Comparison of ENCODE assay signal across 1 cellular context in the genomic region with DNA sequence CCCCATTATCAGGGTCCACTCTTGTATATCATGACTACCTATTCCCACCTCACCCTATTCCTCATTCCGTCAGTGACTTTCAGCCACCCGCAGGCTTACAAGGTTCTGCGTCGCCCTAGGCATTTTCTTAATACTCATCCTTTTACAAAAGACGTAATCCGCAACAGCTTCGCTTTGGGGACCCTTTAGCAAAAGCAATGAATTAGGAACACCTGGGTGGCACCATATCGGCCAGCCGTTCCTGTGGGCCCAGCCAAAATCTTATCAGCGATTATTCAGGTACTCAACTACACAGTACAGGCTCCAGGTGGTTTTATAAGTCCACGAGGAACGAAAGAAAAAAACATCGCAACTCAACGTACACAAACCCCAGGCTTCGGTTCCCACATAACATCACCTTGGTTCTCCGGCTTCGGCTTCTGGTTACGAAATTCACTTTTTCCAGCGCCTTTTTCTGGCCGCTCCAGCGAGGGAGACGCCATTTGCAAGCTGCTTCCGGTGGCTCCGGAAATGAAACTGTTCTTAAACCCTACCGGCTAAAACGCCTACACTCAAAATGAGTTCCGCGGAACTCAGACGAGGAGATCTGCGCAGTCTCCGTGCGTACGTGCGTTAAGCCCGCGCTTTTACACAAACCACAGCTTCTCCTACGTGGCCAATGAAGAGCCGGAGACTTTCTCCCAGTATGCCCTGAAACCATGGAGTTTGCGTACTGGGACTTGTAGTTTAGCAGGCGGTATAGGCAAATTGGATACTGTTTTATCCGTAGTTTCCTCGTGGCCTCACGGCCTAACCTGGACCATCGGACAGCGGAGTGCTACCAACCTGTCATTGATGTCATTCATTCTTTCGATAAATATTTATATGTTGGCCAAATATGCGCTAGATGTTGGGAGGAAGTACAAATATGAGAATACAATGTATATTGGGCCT.
TF ChIP-seq lines count a peak whose summit lies in the region.

A gene (minus strand): TSS at position 494 of the 933 bp plus-strand sequence. CDS start 12 bp downstream, at position 482.

TF ChIP-seq in HepG2, 621 proteins besides CTCF, POLR2A, EP300 and RAD21 (continued from another document and continues in another):
- TF ChIP-seq, protein P1, sequence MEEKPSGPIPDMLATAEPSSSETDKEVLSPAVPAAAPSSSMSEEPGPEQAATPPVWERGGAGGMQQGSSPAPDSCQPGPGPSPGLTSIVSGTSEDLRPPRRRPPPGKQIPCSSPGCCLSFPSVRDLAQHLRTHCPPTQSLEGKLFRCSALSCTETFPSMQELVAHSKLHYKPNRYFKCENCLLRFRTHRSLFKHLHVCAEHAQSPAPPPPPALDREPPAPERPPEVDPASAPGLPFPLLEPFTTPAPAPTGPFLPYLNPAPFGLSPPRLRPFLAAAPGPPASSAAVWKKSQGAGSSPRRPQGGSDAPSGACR (CRISPR knock-in tag; IDR thresholded peaks at IDR 0.05) = no peak; the same call in 1 of the 2 replicates
- TF ChIP-seq NFE2L1 (CRISPR knock-in tag; IDR thresholded peaks at IDR 0.05; ENCODE audit: borderline replicate concordance) (no peak), ZNF101 (CRISPR knock-in tag; IDR thresholded peaks at IDR 0.05; ENCODE audit: borderline replicate concordance, low read depth) (0 out of 2 replicates have a peak, but pooled peaks have one; percentile 63), CEBPG (CRISPR knock-in tag; IDR thresholded peaks at IDR 0.05) (peak; percentile 46), ZNF737 (CRISPR knock-in tag; IDR thresholded peaks at IDR 0.05; ENCODE audit: borderline replicate concordance) (peak; percentile 55; the same call in 1 of the 2 replicates), ZNF550 (CRISPR knock-in tag; IDR thresholded peaks at IDR 0.05; ENCODE audit: borderline replicate concordance) (no peak), ZFP36 (IDR thresholded peaks at IDR 0.05; ENCODE audit: borderline replicate concordance, low read depth, low read length, partially characterized antibody) (no peak), SUZ12 (IDR thresholded peaks at IDR 0.05; ENCODE audit: low read depth, low read length) (peak; percentile 56), NAIF1 (CRISPR knock-in tag; IDR thresholded peaks at IDR 0.05; ENCODE audit: borderline replicate concordance) (peak; percentile 99), NPAS2 (CRISPR knock-in tag; IDR thresholded peaks at IDR 0.05; ENCODE audit: borderline replicate concordance) (no peak), SP140L (CRISPR knock-in tag; IDR thresholded peaks at IDR 0.05; ENCODE audit: borderline replicate concordance) (peak; percentile 86; the same call in 1 of the 2 replicates), BRD4 (CRISPR knock-in tag; IDR thresholded peaks at IDR 0.05) (peak; percentile 61; the same call in 1 of the 2 replicates), PITX1 (CRISPR knock-in tag; IDR thresholded peaks at IDR 0.05) (peak; percentile 78; the same call in 1 of the 2 replicates), KDM6A (CRISPR knock-in tag; IDR thresholded peaks at IDR 0.05; ENCODE audit: low read depth) (no peak), ZSCAN21 (CRISPR knock-in tag; IDR thresholded peaks at IDR 0.05; ENCODE audit: borderline replicate concordance) (peak; percentile 35; the same call in 1 of the 2 replicates), ZKSCAN5 (CRISPR knock-in tag; IDR thresholded peaks at IDR 0.05) (no peak), ZNF782 (CRISPR knock-in tag; IDR thresholded peaks at IDR 0.05; ENCODE audit: borderline replicate concordance) (peak; percentile 67; the same call in 1 of the 2 replicates), NRL (CRISPR knock-in tag; IDR thresholded peaks at IDR 0.05; ENCODE audit: borderline replicate concordance) (no peak), ZNF777 (CRISPR knock-in tag; IDR thresholded peaks at IDR 0.05) (0 out of 2 replicates have a peak, but pooled peaks have one; percentile 15), REXO4 (CRISPR knock-in tag; IDR thresholded peaks at IDR 0.05; ENCODE audit: borderline replicate concordance) (no peak), HOXA3 (CRISPR knock-in tag; IDR thresholded peaks at IDR 0.05) (peak; percentile 95), AHR (CRISPR knock-in tag; IDR thresholded peaks at IDR 0.05) (peak; percentile 86; the same call in 1 of the 2 replicates), MYC (CRISPR knock-in tag; IDR thresholded peaks at IDR 0.05; ENCODE audit: borderline replicate concordance) (peak; percentile 63; the same call in 1 of the 2 replicates), CCDC6 (CRISPR knock-in tag; IDR thresholded peaks at IDR 0.05) (peak; percentile 85; the same call in 1 of the 2 replicates), RARG (CRISPR knock-in tag; IDR thresholded peaks at IDR 0.05; ENCODE audit: low read depth) (peak; percentile 61; the same call in 1 of the 2 replicates), RBFOX2 (IDR thresholded peaks at IDR 0.05; ENCODE audit: low read depth, low read length) (0 out of 2 replicates have a peak, but pooled peaks have one; percentile 21), ZZZ3 (CRISPR knock-in tag; IDR thresholded peaks at IDR 0.05; ENCODE audit: borderline replicate concordance) (peak; percentile 84; the same call in 1 of the 2 replicates), ZNF205 (CRISPR knock-in tag; IDR thresholded peaks at IDR 0.05) (peak; percentile 86), EEA1 (CRISPR knock-in tag; IDR thresholded peaks at IDR 0.05; ENCODE audit: borderline replicate concordance) (no peak)
- TF ChIP-seq, protein P2, sequence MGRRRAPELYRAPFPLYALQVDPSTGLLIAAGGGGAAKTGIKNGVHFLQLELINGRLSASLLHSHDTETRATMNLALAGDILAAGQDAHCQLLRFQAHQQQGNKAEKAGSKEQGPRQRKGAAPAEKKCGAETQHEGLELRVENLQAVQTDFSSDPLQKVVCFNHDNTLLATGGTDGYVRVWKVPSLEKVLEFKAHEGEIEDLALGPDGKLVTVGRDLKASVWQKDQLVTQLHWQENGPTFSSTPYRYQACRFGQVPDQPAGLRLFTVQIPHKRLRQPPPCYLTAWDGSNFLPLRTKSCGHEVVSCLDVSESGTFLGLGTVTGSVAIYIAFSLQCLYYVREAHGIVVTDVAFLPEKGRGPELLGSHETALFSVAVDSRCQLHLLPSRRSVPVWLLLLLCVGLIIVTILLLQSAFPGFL (CRISPR knock-in tag; IDR thresholded peaks at IDR 0.05) = no peak
- TF ChIP-seq, protein P3, sequence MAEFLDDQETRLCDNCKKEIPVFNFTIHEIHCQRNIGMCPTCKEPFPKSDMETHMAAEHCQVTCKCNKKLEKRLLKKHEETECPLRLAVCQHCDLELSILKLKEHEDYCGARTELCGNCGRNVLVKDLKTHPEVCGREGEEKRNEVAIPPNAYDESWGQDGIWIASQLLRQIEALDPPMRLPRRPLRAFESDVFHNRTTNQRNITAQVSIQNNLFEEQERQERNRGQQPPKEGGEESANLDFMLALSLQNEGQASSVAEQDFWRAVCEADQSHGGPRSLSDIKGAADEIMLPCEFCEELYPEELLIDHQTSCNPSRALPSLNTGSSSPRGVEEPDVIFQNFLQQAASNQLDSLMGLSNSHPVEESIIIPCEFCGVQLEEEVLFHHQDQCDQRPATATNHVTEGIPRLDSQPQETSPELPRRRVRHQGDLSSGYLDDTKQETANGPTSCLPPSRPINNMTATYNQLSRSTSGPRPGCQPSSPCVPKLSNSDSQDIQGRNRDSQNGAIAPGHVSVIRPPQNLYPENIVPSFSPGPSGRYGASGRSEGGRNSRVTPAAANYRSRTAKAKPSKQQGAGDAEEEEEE (CRISPR knock-in tag; IDR thresholded peaks at IDR 0.05; ENCODE audit: borderline replicate concordance) = 0 out of 2 replicates have a peak, but pooled peaks have one; percentile 63
- TF ChIP-seq, protein P4, sequence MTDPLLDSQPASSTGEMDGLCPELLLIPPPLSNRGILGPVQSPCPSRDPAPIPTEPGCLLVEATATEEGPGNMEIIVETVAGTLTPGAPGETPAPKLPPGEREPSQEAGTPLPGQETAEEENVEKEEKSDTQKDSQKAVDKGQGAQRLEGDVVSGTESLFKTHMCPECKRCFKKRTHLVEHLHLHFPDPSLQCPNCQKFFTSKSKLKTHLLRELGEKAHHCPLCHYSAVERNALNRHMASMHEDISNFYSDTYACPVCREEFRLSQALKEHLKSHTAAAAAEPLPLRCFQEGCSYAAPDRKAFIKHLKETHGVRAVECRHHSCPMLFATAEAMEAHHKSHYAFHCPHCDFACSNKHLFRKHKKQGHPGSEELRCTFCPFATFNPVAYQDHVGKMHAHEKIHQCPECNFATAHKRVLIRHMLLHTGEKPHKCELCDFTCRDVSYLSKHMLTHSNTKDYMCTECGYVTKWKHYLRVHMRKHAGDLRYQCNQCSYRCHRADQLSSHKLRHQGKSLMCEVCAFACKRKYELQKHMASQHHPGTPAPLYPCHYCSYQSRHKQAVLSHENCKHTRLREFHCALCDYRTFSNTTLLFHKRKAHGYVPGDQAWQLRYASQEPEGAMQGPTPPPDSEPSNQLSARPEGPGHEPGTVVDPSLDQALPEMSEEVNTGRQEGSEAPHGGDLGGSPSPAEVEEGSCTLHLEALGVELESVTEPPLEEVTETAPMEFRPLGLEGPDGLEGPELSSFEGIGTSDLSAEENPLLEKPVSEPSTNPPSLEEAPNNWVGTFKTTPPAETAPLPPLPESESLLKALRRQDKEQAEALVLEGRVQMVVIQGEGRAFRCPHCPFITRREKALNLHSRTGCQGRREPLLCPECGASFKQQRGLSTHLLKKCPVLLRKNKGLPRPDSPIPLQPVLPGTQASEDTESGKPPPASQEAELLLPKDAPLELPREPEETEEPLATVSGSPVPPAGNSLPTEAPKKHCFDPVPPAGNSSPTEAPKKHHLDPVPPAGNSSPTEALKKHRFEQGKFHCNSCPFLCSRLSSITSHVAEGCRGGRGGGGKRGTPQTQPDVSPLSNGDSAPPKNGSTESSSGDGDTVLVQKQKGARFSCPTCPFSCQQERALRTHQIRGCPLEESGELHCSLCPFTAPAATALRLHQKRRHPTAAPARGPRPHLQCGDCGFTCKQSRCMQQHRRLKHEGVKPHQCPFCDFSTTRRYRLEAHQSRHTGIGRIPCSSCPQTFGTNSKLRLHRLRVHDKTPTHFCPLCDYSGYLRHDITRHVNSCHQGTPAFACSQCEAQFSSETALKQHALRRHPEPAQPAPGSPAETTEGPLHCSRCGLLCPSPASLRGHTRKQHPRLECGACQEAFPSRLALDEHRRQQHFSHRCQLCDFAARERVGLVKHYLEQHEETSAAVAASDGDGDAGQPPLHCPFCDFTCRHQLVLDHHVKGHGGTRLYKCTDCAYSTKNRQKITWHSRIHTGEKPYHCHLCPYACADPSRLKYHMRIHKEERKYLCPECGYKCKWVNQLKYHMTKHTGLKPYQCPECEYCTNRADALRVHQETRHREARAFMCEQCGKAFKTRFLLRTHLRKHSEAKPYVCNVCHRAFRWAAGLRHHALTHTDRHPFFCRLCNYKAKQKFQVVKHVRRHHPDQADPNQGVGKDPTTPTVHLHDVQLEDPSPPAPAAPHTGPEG (CRISPR knock-in tag; IDR thresholded peaks at IDR 0.05) = 0 out of 2 replicates have a peak, but pooled peaks have one; percentile 49
- TF ChIP-seq, protein P5, sequence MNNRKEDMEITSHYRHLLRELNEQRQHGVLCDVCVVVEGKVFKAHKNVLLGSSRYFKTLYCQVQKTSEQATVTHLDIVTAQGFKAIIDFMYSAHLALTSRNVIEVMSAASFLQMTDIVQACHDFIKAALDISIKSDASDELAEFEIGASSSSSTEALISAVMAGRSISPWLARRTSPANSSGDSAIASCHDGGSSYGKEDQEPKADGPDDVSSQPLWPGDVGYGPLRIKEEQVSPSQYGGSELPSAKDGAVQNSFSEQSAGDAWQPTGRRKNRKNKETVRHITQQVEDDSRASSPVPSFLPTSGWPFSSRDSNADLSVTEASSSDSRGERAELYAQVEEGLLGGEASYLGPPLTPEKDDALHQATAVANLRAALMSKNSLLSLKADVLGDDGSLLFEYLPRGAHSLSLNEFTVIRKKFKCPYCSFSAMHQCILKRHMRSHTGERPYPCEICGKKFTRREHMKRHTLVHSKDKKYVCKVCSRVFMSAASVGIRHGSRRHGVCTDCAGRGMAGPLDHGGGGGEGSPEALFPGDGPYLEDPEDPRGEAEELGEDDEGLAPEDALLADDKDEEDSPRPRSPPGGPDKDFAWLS (CRISPR knock-in tag; IDR thresholded peaks at IDR 0.05; ENCODE audit: borderline replicate concordance) = no peak
- TF ChIP-seq, protein P6, sequence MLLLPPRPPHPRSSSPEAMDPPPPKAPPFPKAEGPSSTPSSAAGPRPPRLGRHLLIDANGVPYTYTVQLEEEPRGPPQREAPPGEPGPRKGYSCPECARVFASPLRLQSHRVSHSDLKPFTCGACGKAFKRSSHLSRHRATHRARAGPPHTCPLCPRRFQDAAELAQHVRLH (CRISPR knock-in tag; IDR thresholded peaks at IDR 0.05; ENCODE audit: borderline replicate concordance, low read depth) = peak; percentile 98; the same call in 1 of the 2 replicates
- TF ChIP-seq, protein P7, sequence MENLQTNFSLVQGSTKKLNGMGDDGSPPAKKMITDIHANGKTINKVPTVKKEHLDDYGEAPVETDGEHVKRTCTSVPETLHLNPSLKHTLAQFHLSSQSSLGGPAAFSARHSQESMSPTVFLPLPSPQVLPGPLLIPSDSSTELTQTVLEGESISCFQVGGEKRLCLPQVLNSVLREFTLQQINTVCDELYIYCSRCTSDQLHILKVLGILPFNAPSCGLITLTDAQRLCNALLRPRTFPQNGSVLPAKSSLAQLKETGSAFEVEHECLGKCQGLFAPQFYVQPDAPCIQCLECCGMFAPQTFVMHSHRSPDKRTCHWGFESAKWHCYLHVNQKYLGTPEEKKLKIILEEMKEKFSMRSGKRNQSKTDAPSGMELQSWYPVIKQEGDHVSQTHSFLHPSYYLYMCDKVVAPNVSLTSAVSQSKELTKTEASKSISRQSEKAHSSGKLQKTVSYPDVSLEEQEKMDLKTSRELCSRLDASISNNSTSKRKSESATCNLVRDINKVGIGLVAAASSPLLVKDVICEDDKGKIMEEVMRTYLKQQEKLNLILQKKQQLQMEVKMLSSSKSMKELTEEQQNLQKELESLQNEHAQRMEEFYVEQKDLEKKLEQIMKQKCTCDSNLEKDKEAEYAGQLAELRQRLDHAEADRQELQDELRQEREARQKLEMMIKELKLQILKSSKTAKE (CRISPR knock-in tag; IDR thresholded peaks at IDR 0.05; ENCODE audit: borderline replicate concordance) = no peak
- TF ChIP-seq, protein P8, sequence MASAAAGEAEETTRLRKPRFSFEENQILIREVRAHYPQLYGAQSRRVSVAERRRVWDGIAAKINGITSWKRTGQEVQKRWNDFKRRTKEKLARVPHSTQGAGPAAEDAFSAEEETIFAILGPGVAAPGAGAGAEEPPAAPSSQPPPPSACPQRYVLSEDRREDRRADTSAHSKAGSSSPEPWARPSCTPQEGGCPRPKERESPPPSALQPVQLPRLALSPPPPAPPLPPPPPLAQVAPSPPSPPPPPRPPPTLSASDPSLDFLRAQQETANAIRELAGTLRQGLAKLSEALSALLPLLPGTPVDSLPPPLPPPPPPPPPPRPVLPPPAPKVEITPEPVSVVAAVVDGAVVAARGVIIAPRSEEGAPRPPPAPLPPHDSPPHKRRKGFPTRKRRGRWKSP (CRISPR knock-in tag; IDR thresholded peaks at IDR 0.05) = peak; percentile 85; the same call in 1 of the 2 replicates
- TF ChIP-seq, protein P9, sequence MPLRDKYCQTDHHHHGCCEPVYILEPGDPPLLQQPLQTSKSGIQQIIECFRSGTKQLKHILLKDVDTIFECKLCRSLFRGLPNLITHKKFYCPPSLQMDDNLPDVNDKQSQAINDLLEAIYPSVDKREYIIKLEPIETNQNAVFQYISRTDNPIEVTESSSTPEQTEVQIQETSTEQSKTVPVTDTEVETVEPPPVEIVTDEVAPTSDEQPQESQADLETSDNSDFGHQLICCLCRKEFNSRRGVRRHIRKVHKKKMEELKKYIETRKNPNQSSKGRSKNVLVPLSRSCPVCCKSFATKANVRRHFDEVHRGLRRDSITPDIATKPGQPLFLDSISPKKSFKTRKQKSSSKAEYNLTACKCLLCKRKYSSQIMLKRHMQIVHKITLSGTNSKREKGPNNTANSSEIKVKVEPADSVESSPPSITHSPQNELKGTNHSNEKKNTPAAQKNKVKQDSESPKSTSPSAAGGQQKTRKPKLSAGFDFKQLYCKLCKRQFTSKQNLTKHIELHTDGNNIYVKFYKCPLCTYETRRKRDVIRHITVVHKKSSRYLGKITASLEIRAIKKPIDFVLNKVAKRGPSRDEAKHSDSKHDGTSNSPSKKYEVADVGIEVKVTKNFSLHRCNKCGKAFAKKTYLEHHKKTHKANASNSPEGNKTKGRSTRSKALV (CRISPR knock-in tag; IDR thresholded peaks at IDR 0.05) = peak; percentile 69; the same call in 1 of the 2 replicates
